8 cellular contexts compared by ENCODE assay signal in genomic region chr7:36151921-36152755, GRCh38. TPM values are rescaled to one million over a fixed set of nuclear protein-coding genes. Genes with fewer than 3 reads are reported as not detected.
DNase-seq lines count a peak whose midpoint lies in the region; ATAC-seq and TF ChIP-seq lines count a peak whose summit lies in the region.

No MANE protein-coding gene starts in this region.

- H3K4me1 Mint-ChIP-seq in activated T-helper 17 cell treated with anti-CD3 and anti-CD28 coated beads, Interleukin-2, amount 50 U/mL, for 72 hours, result peaks cover 14% of the 10 kb centered on the region

- no peaks in the 10 kb centered on the region for H3K36me3 Mint-ChIP-seq in activated T-helper 17 cell treated with anti-CD3 and anti-CD28 coated beads, Interleukin-2, amount 50 U/mL, for 72 hours (ENCODE audit: low read depth)

- CTCF ChIA-PET in GM10248 (lab: Yijun Ruan, JAX), result no interaction called here

- POLR2A ChIA-PET in GM10248 (lab: Yijun Ruan, JAX), result no interaction called here

- peak overlapping the region; percentile 75 for H3K4me3 Mint-ChIP-seq in activated T-helper 17 cell treated with anti-CD3 and anti-CD28 coated beads, Interleukin-2, amount 50 U/mL, for 72 hours

- no peaks in the 10 kb centered on the region for H3K27me3 Mint-ChIP-seq in activated T-helper 17 cell treated with anti-CD3 and anti-CD28 coated beads, Interleukin-2, amount 50 U/mL, for 72 hours

- H3K27me3 ChIP-seq in iPS-20b (ENCODE audit: insufficient read depth, low read length), result peaks cover 37% of the 10 kb centered on the region
- H3K27me3 ChIP-seq in subcutaneous abdominal adipose tissue (ENCODE audit: control insufficient read depth in 5 of 5, insufficient read depth in 4 of 5, low read length in 5 of 5), result no peaks in the 10 kb centered on the region

- no peaks in the 10 kb centered on the region for H3K9me3 ChIP-seq in iPS-20b (ENCODE audit: insufficient read depth, low read depth, low read length)
- peaks cover 0 to 9% (median 6%) of the 10 kb centered on the region in 5 donors for H3K9me3 ChIP-seq in subcutaneous abdominal adipose tissue (ENCODE audit: control insufficient read depth in 5 of 5, low read length in 5 of 5)

- peak overlapping the region; percentile 72 for H3K27ac Mint-ChIP-seq in activated T-helper 17 cell treated with anti-CD3 and anti-CD28 coated beads, Interleukin-2, amount 50 U/mL, for 72 hours

- TF ChIP-seq CTCF in GM10248 (IDR thresholded peaks at IDR 0.05; ENCODE audit: control extremely low read depth, extremely low read depth, low read depth, missing control alignments), result no peak

- H3K4me1 ChIP-seq in iPS-20b (ENCODE audit: insufficient read depth, low read length) (peaks cover 13% of the 10 kb centered on the region; the same call in 1 of the 2 replicates), subcutaneous abdominal adipose tissue (ENCODE audit: control insufficient read depth in 5 of 5, insufficient read depth in 5 of 5, low read length in 5 of 5) (peaks cover 15 to 47% (median 43%) of the 10 kb centered on the region in 5 donors)

- H3K9ac ChIP-seq in iPS-20b (ENCODE audit: low read depth, low read length) (peak overlapping the region; percentile 58; the same call in 1 of the 2 replicates), subcutaneous abdominal adipose tissue (ENCODE audit: low read length in 5 of 5) (peak overlapping the region in 4 of 5 donors; percentile 9 to 81 (median 63))

- H3K27ac ChIP-seq in iPS-20b (ENCODE audit: low read length) (no peak overlapping the region), subcutaneous abdominal adipose tissue (ENCODE audit: low read depth, low read length) (peak overlapping the region; percentile 87)

- H3K36me3 ChIP-seq in iPS-20b (ENCODE audit: insufficient read depth, low read depth, low read length) (no peaks in the 10 kb centered on the region), subcutaneous abdominal adipose tissue (ENCODE audit: control insufficient read depth in 5 of 5, insufficient read depth in 5 of 5, low read length in 5 of 5) (peaks cover 0 to 7% (median 6%) of the 10 kb centered on the region in 5 donors)

- H3K4me3 ChIP-seq in iPS-20b (ENCODE audit: low read length) (peak overlapping the region; percentile 68), subcutaneous abdominal adipose tissue (ENCODE audit: low read depth in 1 of 5, low read length in 5 of 5) (peak overlapping the region; percentile 36 to 83 (median 69))

- DNase-seq in DMS53 (lab: John Stamatoyannopoulos, UW) (peak; percentile 80), DMS53 treated with DMSO at 0.1 percent for 48 hours (lab: John Stamatoyannopoulos, UW; ENCODE audit: unreplicated experiment) (no peak), NCI-H1048 (lab: John Stamatoyannopoulos, UW) (no peak), GM10248 (ENCODE audit: extremely low spot score) (no peak)

- no peak for ATAC-seq in activated T-helper 17 cell treated with anti-CD3 and anti-CD28 coated beads, Interleukin-2, amount 50 U/mL, for 72 hours (replicated peaks)
- no peak for ATAC-seq in HG03095 (IDR thresholded peaks at IDR 0.05; ENCODE audit: unreplicated experiment)

- H3K9me3 Mint-ChIP-seq in activated T-helper 17 cell treated with anti-CD3 and anti-CD28 coated beads, Interleukin-2, amount 50 U/mL, for 72 hours, result peaks cover 4% of the 10 kb centered on the region

RNA-seq across cellular contexts. Expression of gene EEPD1, which starts 0.9 kb away (rescaled TPM):
- 1 to 10 TPM in 1 of 2 donors, under 1 TPM in 1; 0.95 to 5.1 TPM for total RNA-seq in activated T-helper 17 cell treated with anti-CD3 and anti-CD28 coated beads, Interleukin-2, amount 50 U/mL, for 72 hours
